Comparison of ENCODE assay signal across 9 cellular contexts in the genomic region with DNA sequence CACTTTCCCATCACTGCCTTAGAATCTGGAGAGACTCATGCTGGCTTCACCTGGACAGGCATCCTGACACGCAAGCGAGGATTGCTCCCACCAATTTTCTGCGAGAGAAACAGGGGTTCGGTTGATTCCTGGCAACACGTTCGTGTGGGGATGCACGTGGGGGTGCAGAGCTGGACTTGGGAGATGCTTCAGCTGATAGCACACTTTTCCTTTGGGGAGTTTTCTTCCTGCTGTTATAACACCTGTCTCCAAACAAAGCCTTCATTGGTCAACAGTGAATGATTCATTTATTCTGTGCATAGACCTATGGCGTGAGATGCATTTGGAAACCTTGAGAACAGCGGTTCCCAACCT. TPM values are rescaled to one million over a fixed set of nuclear protein-coding genes. Genes with fewer than 3 reads are reported as not detected.
"Had no signal": no experiment of that assay in that cellular context is flagged by ENCODE, and none has a peak within 500 bp of the region (broad histone marks: within the 10 kb centered on the region; RNA-seq: fewer than 3 reads in every experiment).

No MANE protein-coding gene starts in this region.

- H3K36me3 ChIP-seq: HAP-1 had no signal

- ATAC-seq: GM23338, HCT116 had no signal

- DNase-seq: GOT3, H7, H9, HCEC 1CT, HFFc6 had no signal

- H3K4me3 ChIP-seq: GM23248, GM23338, HAP-1 had no signal

- H3K4me2 ChIP-seq: GM23338 had no signal

- H3K27ac ChIP-seq: GM23248 had no signal

- H3K4me3 Mint-ChIP-seq: GM23338, H9, HFFc6 had no signal

- H3K9me3 ChIP-seq: HAP-1 had no signal

- H3K27ac Mint-ChIP-seq: GM23338, H9, HFFc6 had no signal

- H3K4me1 ChIP-seq: HAP-1 had no signal

- H3K9ac ChIP-seq: GM23248 had no signal

RNA-seq across cellular contexts. Expression of gene ROPN1L, which starts 50.0 kb away (rescaled TPM):
- total RNA-seq: GM23338, H7 had no signal
